ENCODE assay signal across 8 cellular contexts in the genomic region with DNA sequence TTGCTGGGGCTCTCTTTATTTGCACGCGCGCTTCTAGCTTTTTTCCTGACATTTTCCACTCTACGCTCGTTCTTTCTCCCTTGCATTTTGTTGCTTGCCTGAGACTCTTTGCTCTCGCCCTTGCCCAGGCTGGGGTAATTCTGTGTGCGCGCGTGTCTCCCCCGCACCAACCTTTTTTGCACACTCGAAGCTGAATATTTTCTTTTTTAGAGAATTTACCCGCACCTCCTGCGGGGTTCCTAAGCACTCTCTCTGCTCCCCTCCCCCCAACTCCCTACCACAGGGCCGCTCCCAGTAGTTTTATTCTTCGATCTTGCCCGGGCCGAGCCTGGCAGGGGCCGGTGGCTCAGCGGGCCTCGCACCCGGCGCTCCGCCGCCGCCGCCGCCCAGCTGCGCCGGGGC. TPM values are rescaled to one million over a fixed set of nuclear protein-coding genes. Genes with fewer than 3 reads are reported as not detected.
DNase-seq lines count a peak whose midpoint lies in the region; ATAC-seq, FAIRE-seq and TF ChIP-seq lines count a peak whose summit lies in the region.

No MANE protein-coding gene starts in this region.

- no peak for FAIRE-seq in K562 (lab: Jason Lieb, UNC)

- CTCF ChIA-PET in K562 (lab: Yijun Ruan, JAX; ENCODE audit: low intra/inter-chr PET ratio) = no interaction called here

- peak overlapping the region; percentile 97 for H3K27ac ChIP-seq in left ventricle myocardium inferior (replicated peaks)
- H3K27ac ChIP-seq in K562 (ENCODE audit: extremely low read depth, low read depth, low read length) = no peak overlapping the region
- peak overlapping the region; percentile 91 for H3K27ac ChIP-seq in mesodermal cell (ENCODE audit: low read depth, low read length, severe bottlenecking)
- H3K27ac ChIP-seq in aorta (ENCODE audit: low read depth in 1 of 2, low read length in 2 of 2) = no peak overlapping the region

- no peak for DNase-seq in left ventricle myocardium inferior
- DNase-seq in cardiac septum (ENCODE audit: low spot score) = no peak
- no peak for DNase-seq in K562 (ENCODE audit: extremely low read depth in 1 of 4, low spot score in 3 of 4)
- DNase-seq in aorta = no peak
- DNase-seq in HUDEP-2 (lab: John Stamatoyannopoulos, UW; ENCODE audit: unreplicated experiment in 76 of 76) = no peak

- H3K4me1 ChIP-seq in left ventricle myocardium inferior (peaks cover 79% of the 10 kb centered on the region), K562 (replicated peaks in 1 of 2; ENCODE audit: control insufficient read depth in 2 of 2, insufficient read depth in 2 of 2, low read length in 2 of 2) (peaks cover 11 to 24% of the 10 kb centered on the region in 2 experiments), mesodermal cell (ENCODE audit: control insufficient read depth, insufficient read depth, low read length, poor library complexity, severe bottlenecking) (peaks cover 18% of the 10 kb centered on the region), aorta (ENCODE audit: control insufficient read depth in 1 of 2, insufficient read depth in 2 of 2, low read length in 2 of 2) (no peaks in the 10 kb centered on the region)

- TF ChIP-seq RAD21 in K562 (CRISPR knock-in tag; conservative IDR thresholded peaks at IDR 0.05 in 1 of 2, IDR thresholded peaks at IDR 0.05 in 1 of 2) = no peak

- H3K4me3 ChIP-seq in left ventricle myocardium inferior (peak overlapping the region; percentile 93), K562 (no peak overlapping the region), mesodermal cell (ENCODE audit: extremely low read depth, insufficient read depth, low read length, poor library complexity, severe bottlenecking) (peak overlapping the region; percentile 87), aorta (ENCODE audit: low read length in 2 of 2) (peak overlapping the region; percentile 34 to 60)

- whole genome bisulfite sequencing in K562 (ENCODE audit: insufficient coverage, low coverage, missing lambda C conversion rate) = 64% methylated on average over 6 of the region's 29 CpGs
- 0 to 1% methylated on average over 23 to 26 of the region's 29 CpGs for WGBS in mesodermal cell (ENCODE audit: insufficient coverage in 2 of 2), 2 experiments
- WGBS in aorta, 2 donors = 0 to 1% methylated on average over 29 of the region's 29 CpGs

- no peak overlapping the region for H3K9ac ChIP-seq in K562 (ENCODE audit: insufficient read depth in 1 of 2, low read depth in 2 of 2, low read length in 2 of 2)

- H3K4me2 ChIP-seq in K562 (ENCODE audit: insufficient read depth, low read length) = peak overlapping the region; percentile 67; the same call in 1 of the 2 replicates

- H2AFZ ChIP-seq in K562 (ENCODE audit: low read depth, low read length) = peak overlapping the region; percentile 80

- no peaks in the 10 kb centered on the region for H3K9me1 ChIP-seq in K562 (ENCODE audit: control insufficient read depth, insufficient read depth, low read length)

- TF ChIP-seq POLR2A in K562 (conservative IDR thresholded peaks at IDR 0.05) = no peak

- no peaks in the 10 kb centered on the region for H4K20me1 ChIP-seq in K562 (replicated peaks; ENCODE audit: control insufficient read depth, insufficient read depth, low read length)

- TF ChIP-seq EP300 in K562 (IDR thresholded peaks at IDR 0.05; ENCODE audit: low read length) = no peak

- H3K36me3 ChIP-seq in left ventricle myocardium inferior (peaks cover 8% of the 10 kb centered on the region), K562 (ENCODE audit: control insufficient read depth, insufficient read depth, low read length) (no peaks in the 10 kb centered on the region), mesodermal cell (ENCODE audit: control insufficient read depth, insufficient read depth, low read length) (peaks cover 16% of the 10 kb centered on the region), aorta (ENCODE audit: control insufficient read depth in 1 of 2, insufficient read depth in 2 of 2, low read length in 1 of 2) (no peaks in the 10 kb centered on the region)

- no peaks in the 10 kb centered on the region for H3K79me2 ChIP-seq in K562 (ENCODE audit: control insufficient read depth, insufficient read depth, low read length)

- no TSS peak for BruUV-seq in K562 (replicated peaks; lab: Mats Ljungman, UMichigan)

- ATAC-seq in K562 (no peak), aorta (ENCODE audit: low FRiP score) (no peak), GM21447 (IDR thresholded peaks at IDR 0.05; ENCODE audit: unreplicated experiment) (no peak), GM18868 (IDR thresholded peaks at IDR 0.05; ENCODE audit: unreplicated experiment) (no peak)

- POLR2A ChIA-PET in K562 (lab: Yijun Ruan, JAX) = interaction anchor here (1.1 kb wide), 1 partner anchor 15 kb away, joined by 4 read pairs; a partner anchor contains a TSS

- H3K9me3 ChIP-seq in left ventricle myocardium inferior (replicated peaks) (no peaks in the 10 kb centered on the region), K562 (replicated peaks; ENCODE audit: control insufficient read depth, insufficient read depth, low read depth, low read length) (no peaks in the 10 kb centered on the region), mesodermal cell (ENCODE audit: control insufficient read depth, low read length) (no peaks in the 10 kb centered on the region), aorta (ENCODE audit: control insufficient read depth, low read length) (no peaks in the 10 kb centered on the region)

- TF ChIP-seq CTCF in left ventricle myocardium inferior (IDR thresholded peaks at IDR 0.05; ENCODE audit: borderline replicate concordance) = no peak
- TF ChIP-seq CTCF in K562 (IDR thresholded peaks at IDR 0.05 in 2 of 3, conservative IDR thresholded peaks at IDR 0.05 in 1 of 3; ENCODE audit: insufficient read depth in 2 of 3, low read depth in 1 of 3, low read length in 3 of 3) = no peak

- intact Hi-C loops in left ventricle myocardium inferior (cut with micrococcal nuclease) = loop anchor here (10.0 kb wide), 1 partner anchor 838 kb away; no protein-coding TSS in a partner anchor
- intact Hi-C loops in cardiac septum (cut with DNase I) = loop anchor here (2.0 to 5.0 kb wide), 6 partner anchors 86 to 316 kb away; no protein-coding TSS in a partner anchor
- intact Hi-C loops in K562 (cut with micrococcal nuclease) = loop anchor here (10.0 kb wide), 1 partner anchor 268 kb away; no protein-coding TSS in a partner anchor
- intact Hi-C loops in aorta (cut with DNase I) = loop anchor here (10.0 kb wide), 2 partner anchors 288 to 298 kb away; no protein-coding TSS in a partner anchor

- in situ Hi-C loops in K562 (cut with MboI) = loop anchor here (10.0 kb wide), 2 partner anchors 418 to 838 kb away; no protein-coding TSS in a partner anchor

- H3K27me3 ChIP-seq in left ventricle myocardium inferior (ENCODE audit: low read depth) (no peaks in the 10 kb centered on the region), K562 (ENCODE audit: control insufficient read depth in 2 of 2, insufficient read depth in 2 of 2, low read length in 2 of 2) (peaks cover 0 to 32% of the 10 kb centered on the region in 2 experiments; a peak in 3 of 5 replicates), aorta (ENCODE audit: control insufficient read depth in 1 of 2, insufficient read depth in 2 of 2, low read length in 1 of 2) (peaks cover 0 to 1% of the 10 kb centered on the region in 2 donors)

RNA-seq across cellular contexts. Expression of a gene that starts 0.7 kb away (rescaled TPM):
- total RNA-seq in left ventricle myocardium inferior = 18.0 TPM
- 33.9 TPM for total RNA-seq in cardiac septum
- total RNA-seq in K562 (2011; cell fraction: chromatin; rRNA removed; ENCODE audit: low replicate concordance) = 1.8 TPM in 1 of 2 replicates, not detected in the other
- 1.1 and 2.3 TPM in 2 replicates for total RNA-seq in K562 (2011; cell fraction: nucleolus; rRNA removed)
- total RNA-seq in K562 (2011; cell fraction: nucleoplasm; rRNA removed) = 0.46 and 0.73 TPM in 2 replicates
- 0.45 and 0.54 TPM in 2 replicates for total RNA-seq in K562 (2014; rRNA removed)
- 0.16 and 0.18 TPM in 2 replicates for total RNA-seq in K562 (2014; rRNA removed; fragmentation: Illumina TruSeq; extraction: Trizol)
- total RNA-seq in K562 (2015; rRNA removed; fragmentation: Illumina TruSeq; extraction: Trizol) = 0.07 and 0.15 TPM in 2 replicates
- 0.74 and 1.2 TPM in 2 replicates for total RNA-seq in K562 (2021)
- 0.60 and 0.61 TPM in 2 replicates for polyA plus RNA-seq in K562 (2011; rRNA removed)
- polyA plus RNA-seq in K562 (2011; cell fraction: cytosol; rRNA removed) = 0.69 and 3.2 TPM in 2 replicates
- polyA plus RNA-seq in K562 (2011; cell fraction: nucleus; rRNA removed) = 2.0 and 5.0 TPM in 2 replicates
- 1.0 and 1.5 TPM in 2 replicates for polyA plus RNA-seq in K562 (2012)
- 0.18 and 0.21 TPM in 2 replicates for polyA plus RNA-seq in K562 (2014; fragmentation: Illumina TruSeq; extraction: Trizol)
- under 1 TPM; 0.03 to 0.04 TPM for polyA plus RNA-seq in K562 (2014; fragmentation: Nextera tagmentation; extraction: Ambion mirVana)
- polyA plus RNA-seq in K562 (2014; rRNA removed) = 0.56 and 0.76 TPM in 2 replicates
- polyA minus RNA-seq in K562 (2011; rRNA and poly(A)+ RNA removed) = 0.15 and 0.28 TPM in 2 replicates
- 0.55 and 1.0 TPM in 2 replicates for polyA minus RNA-seq in K562 (2011; cell fraction: cytosol; rRNA and poly(A)+ RNA removed)
- 1.3 and 1.7 TPM in 2 replicates for polyA minus RNA-seq in K562 (2011; cell fraction: nucleus; rRNA and poly(A)+ RNA removed)
- 25.7 TPM for polyA plus RNA-seq in mesodermal cell (2013, experiment 1 of 2)
- 21.7 TPM for polyA plus RNA-seq in mesodermal cell (2013, experiment 2 of 2)
- total RNA-seq in aorta = 10 to 100 TPM in 1 of 2 donors, 1 to 10 TPM in 1; 8.4 to 19.4 TPM
- polyA plus RNA-seq in aorta = 1 to 10 TPM; 1.4 to 1.9 TPM

RNA-seq across cellular contexts. Expression of a gene that starts 14.4 kb away (rescaled TPM):
- total RNA-seq in left ventricle myocardium inferior = 23.4 TPM
- 21.3 TPM for total RNA-seq in cardiac septum
- 63.6 and 106 TPM in 2 replicates for total RNA-seq in K562 (2011; cell fraction: chromatin; rRNA removed; ENCODE audit: low replicate concordance)
- total RNA-seq in K562 (2011; cell fraction: nucleolus; rRNA removed) = 56.9 and 58.4 TPM in 2 replicates
- total RNA-seq in K562 (2011; cell fraction: nucleoplasm; rRNA removed) = 51.1 and 71.5 TPM in 2 replicates
- total RNA-seq in K562 (2014; rRNA removed) = 45.4 and 59.8 TPM in 2 replicates
- total RNA-seq in K562 (2014; rRNA removed; fragmentation: Illumina TruSeq; extraction: Trizol) = 56.5 and 59.8 TPM in 2 replicates
- total RNA-seq in K562 (2015; rRNA removed; fragmentation: Illumina TruSeq; extraction: Trizol) = 68.4 and 73.7 TPM in 2 replicates
- total RNA-seq in K562 (2021) = 35.2 and 37.9 TPM in 2 replicates
- 50.5 and 55.7 TPM in 2 replicates for polyA plus RNA-seq in K562 (2011; rRNA removed)
- 21.2 and 29.8 TPM in 2 replicates for polyA plus RNA-seq in K562 (2011; cell fraction: cytosol; rRNA removed)
- polyA plus RNA-seq in K562 (2011; cell fraction: nucleus; rRNA removed) = 58.3 and 70.1 TPM in 2 replicates
- polyA plus RNA-seq in K562 (2012) = 21.9 and 36.2 TPM in 2 replicates
- polyA plus RNA-seq in K562 (2014; fragmentation: Illumina TruSeq; extraction: Trizol) = 49.4 and 55.5 TPM in 2 replicates
- 10 to 100 TPM; 14.9 to 23.0 TPM for polyA plus RNA-seq in K562 (2014; fragmentation: Nextera tagmentation; extraction: Ambion mirVana)
- 39.5 and 46.7 TPM in 2 replicates for polyA plus RNA-seq in K562 (2014; rRNA removed)
- polyA minus RNA-seq in K562 (2011; rRNA and poly(A)+ RNA removed) = 71.0 and 90.5 TPM in 2 replicates
- polyA minus RNA-seq in K562 (2011; cell fraction: cytosol; rRNA and poly(A)+ RNA removed) = 29.7 and 38.5 TPM in 2 replicates
- polyA minus RNA-seq in K562 (2011; cell fraction: nucleus; rRNA and poly(A)+ RNA removed) = 41.5 and 62.8 TPM in 2 replicates
- 18.1 TPM for polyA plus RNA-seq in mesodermal cell (2013, experiment 1 of 2)
- 19.1 TPM for polyA plus RNA-seq in mesodermal cell (2013, experiment 2 of 2)
- total RNA-seq in aorta = 10 to 100 TPM; 27.2 to 31.3 TPM
- 10 to 100 TPM in 1 of 2 donors, 1 to 10 TPM in 1; 8.8 to 22.6 TPM for polyA plus RNA-seq in aorta

RNA-seq across cellular contexts. Expression of a gene that starts 53.2 kb away (rescaled TPM):
- total RNA-seq in left ventricle myocardium inferior = 7.5 TPM
- 5.7 TPM for total RNA-seq in cardiac septum
- total RNA-seq in K562 (2011; cell fraction: chromatin; rRNA removed; ENCODE audit: low replicate concordance) = 57.1 and 107 TPM in 2 replicates
- 59.7 and 67.4 TPM in 2 replicates for total RNA-seq in K562 (2011; cell fraction: nucleolus; rRNA removed)
- total RNA-seq in K562 (2011; cell fraction: nucleoplasm; rRNA removed) = 57.2 and 61.1 TPM in 2 replicates
- total RNA-seq in K562 (2014; rRNA removed) = 13.1 and 13.8 TPM in 2 replicates
- 6.0 and 7.2 TPM in 2 replicates for total RNA-seq in K562 (2014; rRNA removed; fragmentation: Illumina TruSeq; extraction: Trizol)
- 7.5 TPM in 2 replicates for total RNA-seq in K562 (2015; rRNA removed; fragmentation: Illumina TruSeq; extraction: Trizol)
- 16.9 and 18.1 TPM in 2 replicates for total RNA-seq in K562 (2021)
- polyA plus RNA-seq in K562 (2011; rRNA removed) = 13.5 and 14.5 TPM in 2 replicates
- 11.8 and 16.3 TPM in 2 replicates for polyA plus RNA-seq in K562 (2011; cell fraction: cytosol; rRNA removed)
- polyA plus RNA-seq in K562 (2011; cell fraction: nucleus; rRNA removed) = 44.6 and 76.9 TPM in 2 replicates
- 9.8 and 17.5 TPM in 2 replicates for polyA plus RNA-seq in K562 (2012)
- polyA plus RNA-seq in K562 (2014; fragmentation: Illumina TruSeq; extraction: Trizol) = 11.3 and 12.4 TPM in 2 replicates
- polyA plus RNA-seq in K562 (2014; fragmentation: Nextera tagmentation; extraction: Ambion mirVana) = 1 to 10 TPM in 1 of 2 experiments, under 1 TPM in 1; 0.53 to 1.7 TPM
- 15.5 and 16.2 TPM in 2 replicates for polyA plus RNA-seq in K562 (2014; rRNA removed)
- polyA minus RNA-seq in K562 (2011; rRNA and poly(A)+ RNA removed) = 9.1 and 13.7 TPM in 2 replicates
- polyA minus RNA-seq in K562 (2011; cell fraction: cytosol; rRNA and poly(A)+ RNA removed) = 7.7 and 7.8 TPM in 2 replicates
- 13.4 and 18.8 TPM in 2 replicates for polyA minus RNA-seq in K562 (2011; cell fraction: nucleus; rRNA and poly(A)+ RNA removed)
- polyA plus RNA-seq in mesodermal cell (2013, experiment 1 of 2) = 16.7 TPM
- polyA plus RNA-seq in mesodermal cell (2013, experiment 2 of 2) = 12.4 TPM
- 10 to 100 TPM; 12.1 to 31.5 TPM for total RNA-seq in aorta
- 10 to 100 TPM in 1 of 2 donors, 1 to 10 TPM in 1; 7.0 to 10.9 TPM for polyA plus RNA-seq in aorta

Comparison
In these comparisons a context has a peak if more than half of its experiments do, and no peak if none do; other contexts are left out.
1. H3K27ac ChIP-seq: peak in left ventricle myocardium inferior (single experiment) and mesodermal cell (single experiment); none in K562 (single experiment) and aorta (0 of 2).